ENCODE assay signal across 24 cellular contexts in genomic region chr4:2560167-2560566, GRCh38.
"Had no signal": no experiment of that assay in that cellular context is flagged by ENCODE, and none has a peak within 500 bp of the region (broad histone marks: within the 10 kb centered on the region; RNA-seq: fewer than 3 reads in every experiment).

No MANE protein-coding gene starts in this region.

- H3K27me3 ChIP-seq: body of pancreas, cardiac muscle cell, heart right ventricle, left lung, tibial artery had no signal

- H3K4me1 Mint-ChIP-seq: activated naive CD4-positive, alpha-beta T cell treated with anti-CD3 and anti-CD28 coated beads, Interleukin-2, amount 10 ng/mL, durations not matched to agents 7 days and 5 days had no signal

- DNase-seq: activated CD4-positive, alpha-beta T cell treated with anti-CD3 and anti-CD28 coated beads for 1 hour; activated CD8-positive, alpha-beta memory T cell treated with anti-CD3 and anti-CD28 coated beads, Interleukin-2, amount 50 U/mL, for 4 hours; activated effector memory CD4-positive, alpha-beta T cell treated with Interleukin-2 at 50 U/mL for 16 hours; activated naive CD4-positive, alpha-beta T cell treated with anti-CD3 and anti-CD28 coated beads, Interleukin-2, amount 10 ng/mL, durations not matched to agents 7 days and 5 days; activated T-cell treated with anti-CD3 and anti-CD28 coated beads, Interleukin-2, amount 50 U/mL, for 72 hours; anterior cingulate cortex; body of pancreas; effector CD4-positive, alpha-beta T cell; erythroblast; foreskin fibroblast; heart right ventricle; left lung; mesenchymal stem cell; naive B cell; right cardiac atrium; stimulated activated CD4-positive, alpha-beta T cell treated with anti-CD3 and anti-CD28 coated beads, Interleukin-4, amount 100 ng/mL, for 4 hours; stimulated activated naive CD8-positive, alpha-beta T cell treated with anti-CD3 and anti-CD28 coated beads, Interleukin-15, amount 100 ng/mL, for 72 hours; tibial artery had no signal

- H3K9me3 Mint-ChIP-seq: activated naive CD4-positive, alpha-beta T cell treated with anti-CD3 and anti-CD28 coated beads, Interleukin-2, amount 10 ng/mL, durations not matched to agents 7 days and 5 days; activated T-cell treated with anti-CD3 and anti-CD28 coated beads, Interleukin-2, amount 50 U/mL, for 72 hours; dendritic cell treated with granulocyte-macrophage colony-stimulating factor and Interleukin-4, amounts not matched to agents 40 ng/mL and 50 ng/mL, for 4 days; naive B cell; stimulated activated naive CD8-positive, alpha-beta T cell treated with anti-CD3 and anti-CD28 coated beads, Interleukin-15, amount 100 ng/mL, for 72 hours; T-helper 2 cell treated with Interferon-gamma antibody and Interleukin-4, amounts not matched to agents 5 μg/mL and 100 μg/mL, for 36 hours had no signal

- H3K4me1 ChIP-seq: prostate gland, tibial artery had no signal

- H3K36me3 ChIP-seq: cardiac muscle cell, prostate gland had no signal

- ATAC-seq: activated T-cell treated with anti-CD3 and anti-CD28 coated beads, Interleukin-2, amount 50 U/mL, for 72 hours; body of pancreas; left lung; SK-N-SH treated with all-trans-retinoic acid at 6 μM for 48 hours; stimulated activated naive CD8-positive, alpha-beta T cell treated with anti-CD3 and anti-CD28 coated beads, Interleukin-15, amount 100 ng/mL, for 72 hours had no signal

- H3K4me3 Mint-ChIP-seq: activated naive CD4-positive, alpha-beta T cell treated with anti-CD3 and anti-CD28 coated beads, Interleukin-2, amount 10 ng/mL, durations not matched to agents 7 days and 5 days; activated T-cell treated with anti-CD3 and anti-CD28 coated beads, Interleukin-2, amount 50 U/mL, for 72 hours; dendritic cell treated with granulocyte-macrophage colony-stimulating factor and Interleukin-4, amounts not matched to agents 40 ng/mL and 50 ng/mL, for 4 days; stimulated activated naive CD8-positive, alpha-beta T cell treated with anti-CD3 and anti-CD28 coated beads, Interleukin-15, amount 100 ng/mL, for 72 hours; T-helper 2 cell treated with Interferon-gamma antibody and Interleukin-4, amounts not matched to agents 5 μg/mL and 100 μg/mL, for 36 hours had no signal

- H3K4me3 ChIP-seq: body of pancreas, cardiac muscle cell, heart right ventricle, left lung, prostate gland, tibial artery had no signal

- H3K27ac ChIP-seq: body of pancreas, heart right ventricle, left lung, prostate gland, tibial artery, VCaP had no signal

- H3K27me3 Mint-ChIP-seq: activated naive CD4-positive, alpha-beta T cell treated with anti-CD3 and anti-CD28 coated beads, Interleukin-2, amount 10 ng/mL, durations not matched to agents 7 days and 5 days; dendritic cell treated with granulocyte-macrophage colony-stimulating factor and Interleukin-4, amounts not matched to agents 40 ng/mL and 50 ng/mL, for 4 days; naive B cell; stimulated activated naive CD8-positive, alpha-beta T cell treated with anti-CD3 and anti-CD28 coated beads, Interleukin-15, amount 100 ng/mL, for 72 hours had no signal

- H3K9me3 ChIP-seq: body of pancreas, heart right ventricle, left lung, prostate gland, tibial artery had no signal

- H3K27ac Mint-ChIP-seq: activated naive CD4-positive, alpha-beta T cell treated with anti-CD3 and anti-CD28 coated beads, Interleukin-2, amount 10 ng/mL, durations not matched to agents 7 days and 5 days; dendritic cell treated with granulocyte-macrophage colony-stimulating factor and Interleukin-4, amounts not matched to agents 40 ng/mL and 50 ng/mL, for 4 days had no signal
